ENCODE assay signal across 9 cellular contexts in the genomic region with DNA sequence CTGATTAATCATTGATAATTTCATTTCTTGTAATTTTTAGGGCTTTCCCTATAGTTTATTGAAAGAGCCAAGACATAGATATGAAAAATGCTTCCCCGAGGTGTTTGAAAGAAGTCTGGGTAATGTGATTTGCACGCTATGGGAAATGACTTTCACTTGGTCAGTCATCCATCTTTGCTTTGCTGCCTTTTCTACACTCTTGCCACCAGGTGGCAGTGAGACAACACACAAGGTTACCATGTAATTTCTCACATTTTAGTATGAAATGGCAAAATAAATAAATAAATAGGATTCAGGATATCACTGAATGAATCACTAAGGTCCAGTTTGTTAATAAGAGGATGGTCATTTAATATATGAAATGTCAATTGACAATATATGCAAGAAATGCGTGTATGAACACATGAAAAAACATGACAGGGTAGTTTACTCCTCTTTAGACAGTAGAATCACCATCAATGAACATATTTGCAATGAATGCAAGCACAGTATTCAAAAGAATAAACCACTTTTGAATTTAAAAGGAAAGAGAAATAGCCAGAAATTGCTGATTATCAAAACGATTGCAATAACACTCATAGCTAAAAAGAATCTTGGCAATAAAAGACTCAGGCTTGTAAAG. TPM values are rescaled to one million over a fixed set of nuclear protein-coding genes. Genes with fewer than 3 reads are reported as not detected.
DNase-seq lines count a peak whose midpoint lies in the region; ATAC-seq and TF ChIP-seq lines count a peak whose summit lies in the region.
"Had no signal": no experiment of that assay in that cellular context is flagged by ENCODE, and none has a peak within 500 bp of the region (broad histone marks: within the 10 kb centered on the region; RNA-seq: fewer than 3 reads in every experiment).

No MANE protein-coding gene starts in this region.

- H3K36me3 ChIP-seq in hepatocyte (replicated peaks; ENCODE audit: insufficient read depth, low read depth) (no peaks in the 10 kb centered on the region), transverse colon (no peaks in the 10 kb centered on the region)

- no peaks in the 10 kb centered on the region for H4K20me1 ChIP-seq in hepatocyte (ENCODE audit: insufficient read depth, poor library complexity, severe bottlenecking)

- H3K4me3 ChIP-seq in hepatocyte (no peak overlapping the region), transverse colon (no peak overlapping the region)

- no peaks in the 10 kb centered on the region for H3K4me1 ChIP-seq in hepatocyte (ENCODE audit: insufficient read depth)
- H3K4me1 ChIP-seq in transverse colon: no peaks in the 10 kb centered on the region

- H3K27me3 ChIP-seq in hepatocyte (no peaks in the 10 kb centered on the region), transverse colon (no peaks in the 10 kb centered on the region)

- no peak for TF ChIP-seq EP300 in transverse colon (IDR thresholded peaks at IDR 0.05; ENCODE audit: low read depth)

- no peak overlapping the region for H3K27ac ChIP-seq in VCaP
- H3K27ac ChIP-seq in hepatocyte: no peak overlapping the region
- H3K27ac ChIP-seq in transverse colon: no peak overlapping the region

- peak overlapping the region; percentile 53 for H3K4me2 ChIP-seq in hepatocyte

- ATAC-seq in GM19023 (IDR thresholded peaks at IDR 0.05; ENCODE audit: unreplicated experiment) (peak; percentile 95), HG03039 (IDR thresholded peaks at IDR 0.05; ENCODE audit: unreplicated experiment) (peak; percentile 96)
- ATAC-seq: stimulated activated naive CD8-positive, alpha-beta T cell treated with anti-CD3 and anti-CD28 coated beads, Interleukin-15, amount 100 ng/mL, for 72 hours had no signal

- TF ChIP-seq CTCF in VCaP (conservative IDR thresholded peaks at IDR 0.05): peak; percentile 92
- peak; percentile 85 for TF ChIP-seq CTCF in hepatocyte (IDR thresholded peaks at IDR 0.05; ENCODE audit: poor library complexity)
- peak; percentile 36 to 52 (median 48) for TF ChIP-seq CTCF in transverse colon (IDR thresholded peaks at IDR 0.05)

- no peak for TF ChIP-seq POLR2A in transverse colon (IDR thresholded peaks at IDR 0.05)

- H2AFZ ChIP-seq in hepatocyte: no peak overlapping the region

- H3K9me2 ChIP-seq in hepatocyte (replicated peaks; ENCODE audit: insufficient read depth): no peaks in the 10 kb centered on the region

- 27% methylated on average over 4 of the region's 4 CpGs for WGBS in hepatocyte (ENCODE audit: low lambda C conversion rate, missing lambda C conversion rate)
- 30 to 33% methylated on average over 4 of the region's 4 CpGs for WGBS in transverse colon (ENCODE audit: low coverage in 1 of 2), 2 donors

- intact Hi-C loops in transverse colon (cut with DNase I; ENCODE audit: low total_unique reads): no loop called here

- H3K9me3 ChIP-seq in hepatocyte (ENCODE audit: low read depth) (no peaks in the 10 kb centered on the region), transverse colon (no peaks in the 10 kb centered on the region)

- peak; percentile 23 for DNase-seq in DMS79 (lab: John Stamatoyannopoulos, UW)
- peak; percentile 37 for DNase-seq in NCI-H1694 (lab: John Stamatoyannopoulos, UW)
- peak; percentile 65 for DNase-seq in hepatocyte (ENCODE audit: low spot score)
- DNase-seq in transverse colon: no peak
- DNase-seq in occipital lobe (lab: John Stamatoyannopoulos, UW): no peak

- in situ Hi-C loops in transverse colon (cut with MboI; ENCODE audit: low pct_ligation_motif_present in 1 of 4, low pct_unique_long_range_greater_than_20kb in 1 of 4, low sequenced_read_pairs in 3 of 4): no loop called here

- no peaks in the 10 kb centered on the region for H3K79me2 ChIP-seq in hepatocyte

RNA-seq across cellular contexts. Expression of a gene that starts 52.2 kb away (rescaled TPM):
- total RNA-seq in hepatocyte (1.9 and 2.1 TPM in 2 replicates), transverse colon (not detected), occipital lobe (103 TPM)
- polyA plus RNA-seq in hepatocyte: 0.63 and 0.80 TPM in 2 replicates

Comparison
In these comparisons a context has a peak if more than half of its experiments do, and no peak if none do; other contexts are left out.
1. DNase-seq: peak in DMS79 (single experiment), NCI-H1694 (single experiment) and hepatocyte (single experiment); none in transverse colon (single experiment) and occipital lobe (single experiment).
2. RNA of a gene that starts 52.2 kb away (total RNA-seq): 103 TPM in occipital lobe (single experiment); 1.9 to 2.1 TPM in hepatocyte and not detected in transverse colon; every median in the first group is over 10 times any median in the second.
3. Peak in every context shown above with its lines, with median percentiles within 50 percentile points of each other: CTCF ChIP-seq.